Comparison of ENCODE assay signal across 1 cellular context in the genomic region with DNA sequence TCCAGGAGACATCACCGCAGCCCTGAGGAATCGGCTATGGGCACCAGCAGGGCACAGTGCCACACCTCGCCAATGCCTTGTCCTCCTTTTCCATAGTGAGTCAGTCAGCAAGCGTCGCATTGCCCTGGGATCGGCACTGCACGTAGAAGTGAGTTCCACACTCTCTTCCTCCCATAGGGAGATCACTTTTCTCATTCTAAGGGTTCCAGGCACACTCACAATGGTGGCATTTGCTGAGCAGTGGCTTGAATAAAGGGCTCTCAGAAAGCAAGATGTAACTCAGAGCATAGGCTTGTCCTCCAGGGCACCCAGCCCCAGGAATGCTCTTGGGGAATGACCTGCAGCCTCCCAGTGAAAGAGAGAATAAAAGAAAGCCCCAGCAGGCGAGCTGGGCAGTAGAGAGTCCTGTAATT.
TF ChIP-seq lines count a peak whose summit lies in the region.

No MANE protein-coding gene starts in this region.

TF ChIP-seq in HepG2, 621 proteins besides CTCF, POLR2A, EP300 and RAD21:
- TF ChIP-seq RAD51 (IDR thresholded peaks at IDR 0.05; ENCODE audit: borderline replicate concordance) (no peak), ZNF567 (CRISPR knock-in tag; IDR thresholded peaks at IDR 0.05; ENCODE audit: borderline replicate concordance) (no peak), ZNF296 (CRISPR knock-in tag; conservative IDR thresholded peaks at IDR 0.05) (no peak), ZNF460 (CRISPR knock-in tag; IDR thresholded peaks at IDR 0.05; ENCODE audit: borderline replicate concordance) (no peak), CCDC6 (CRISPR knock-in tag; IDR thresholded peaks at IDR 0.05) (no peak), PHF8 (CRISPR knock-in tag; IDR thresholded peaks at IDR 0.05) (no peak), ETV6 (CRISPR knock-in tag; conservative IDR thresholded peaks at IDR 0.05) (no peak), SNAPC4 (CRISPR knock-in tag; IDR thresholded peaks at IDR 0.05) (no peak), ZNF773 (CRISPR knock-in tag; IDR thresholded peaks at IDR 0.05; ENCODE audit: borderline replicate concordance) (no peak), RBM22 (optimal IDR thresholded peaks at IDR 0.05; ENCODE audit: low read length) (no peak)
- TF ChIP-seq, protein P1, sequence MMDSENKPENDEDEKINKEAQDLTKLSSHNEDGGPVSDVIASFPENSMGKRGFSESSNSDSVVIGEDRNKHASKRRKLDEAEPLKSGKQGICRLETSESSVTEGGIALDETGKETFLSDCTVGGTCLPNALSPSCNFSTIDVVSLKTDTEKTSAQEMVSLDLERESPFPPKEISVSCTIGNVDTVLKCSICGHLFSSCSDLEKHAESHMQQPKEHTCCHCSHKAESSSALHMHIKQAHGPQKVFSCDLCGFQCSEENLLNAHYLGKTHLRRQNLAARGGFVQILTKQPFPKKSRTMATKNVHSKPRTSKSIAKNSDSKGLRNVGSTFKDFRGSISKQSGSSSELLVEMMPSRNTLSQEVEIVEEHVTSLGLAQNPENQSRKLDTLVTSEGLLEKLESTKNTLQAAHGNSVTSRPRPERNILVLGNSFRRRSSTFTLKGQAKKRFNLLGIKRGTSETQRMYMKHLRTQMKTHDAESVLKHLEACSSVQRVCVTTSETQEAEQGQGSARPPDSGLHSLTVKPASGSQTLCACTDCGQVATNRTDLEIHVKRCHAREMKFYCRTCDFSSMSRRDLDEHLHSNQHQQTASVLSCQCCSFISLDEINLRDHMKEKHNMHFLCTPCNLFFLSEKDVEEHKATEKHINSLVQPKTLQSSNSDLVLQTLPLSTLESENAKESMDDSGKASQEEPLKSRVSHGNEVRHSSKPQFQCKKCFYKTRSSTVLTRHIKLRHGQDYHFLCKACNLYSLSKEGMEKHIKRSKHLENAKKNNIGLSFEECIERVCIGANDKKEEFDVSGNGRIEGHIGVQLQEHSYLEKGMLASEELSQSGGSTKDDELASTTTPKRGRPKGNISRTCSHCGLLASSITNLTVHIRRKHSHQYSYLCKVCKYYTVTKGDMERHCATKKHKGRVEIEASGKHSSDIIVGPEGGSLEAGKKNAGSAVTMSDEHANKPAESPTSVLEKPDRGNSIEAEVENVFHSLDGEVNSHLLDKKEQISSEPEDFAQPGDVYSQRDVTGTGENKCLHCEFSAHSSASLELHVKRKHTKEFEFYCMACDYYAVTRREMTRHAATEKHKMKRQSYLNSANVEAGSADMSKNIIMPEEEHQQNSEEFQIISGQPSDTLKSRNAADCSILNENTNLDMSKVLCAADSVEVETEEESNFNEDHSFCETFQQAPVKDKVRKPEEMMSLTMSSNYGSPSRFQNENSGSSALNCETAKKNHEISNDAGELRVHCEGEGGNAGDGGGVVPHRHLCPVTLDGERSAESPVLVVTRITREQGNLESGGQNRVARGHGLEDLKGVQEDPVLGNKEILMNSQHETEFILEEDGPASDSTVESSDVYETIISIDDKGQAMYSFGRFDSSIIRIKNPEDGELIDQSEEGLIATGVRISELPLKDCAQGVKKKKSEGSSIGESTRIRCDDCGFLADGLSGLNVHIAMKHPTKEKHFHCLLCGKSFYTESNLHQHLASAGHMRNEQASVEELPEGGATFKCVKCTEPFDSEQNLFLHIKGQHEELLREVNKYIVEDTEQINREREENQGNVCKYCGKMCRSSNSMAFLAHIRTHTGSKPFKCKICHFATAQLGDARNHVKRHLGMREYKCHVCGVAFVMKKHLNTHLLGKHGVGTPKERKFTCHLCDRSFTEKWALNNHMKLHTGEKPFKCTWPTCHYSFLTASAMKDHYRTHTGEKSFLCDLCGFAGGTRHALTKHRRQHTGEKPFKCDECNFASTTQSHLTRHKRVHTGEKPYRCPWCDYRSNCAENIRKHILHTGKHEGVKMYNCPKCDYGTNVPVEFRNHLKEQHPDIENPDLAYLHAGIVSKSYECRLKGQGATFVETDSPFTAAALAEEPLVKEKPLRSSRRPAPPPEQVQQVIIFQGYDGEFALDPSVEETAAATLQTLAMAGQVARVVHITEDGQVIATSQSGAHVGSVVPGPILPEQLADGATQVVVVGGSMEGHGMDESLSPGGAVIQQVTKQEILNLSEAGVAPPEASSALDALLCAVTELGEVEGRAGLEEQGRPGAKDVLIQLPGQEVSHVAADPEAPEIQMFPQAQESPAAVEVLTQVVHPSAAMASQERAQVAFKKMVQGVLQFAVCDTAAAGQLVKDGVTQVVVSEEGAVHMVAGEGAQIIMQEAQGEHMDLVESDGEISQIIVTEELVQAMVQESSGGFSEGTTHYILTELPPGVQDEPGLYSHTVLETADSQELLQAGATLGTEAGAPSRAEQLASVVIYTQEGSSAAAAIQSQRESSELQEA (CRISPR knock-in tag; IDR thresholded peaks at IDR 0.05; ENCODE audit: not compliant biosample characterization): no peak
